Comparison of ENCODE assay signal across 17 cellular contexts in the genomic region with DNA sequence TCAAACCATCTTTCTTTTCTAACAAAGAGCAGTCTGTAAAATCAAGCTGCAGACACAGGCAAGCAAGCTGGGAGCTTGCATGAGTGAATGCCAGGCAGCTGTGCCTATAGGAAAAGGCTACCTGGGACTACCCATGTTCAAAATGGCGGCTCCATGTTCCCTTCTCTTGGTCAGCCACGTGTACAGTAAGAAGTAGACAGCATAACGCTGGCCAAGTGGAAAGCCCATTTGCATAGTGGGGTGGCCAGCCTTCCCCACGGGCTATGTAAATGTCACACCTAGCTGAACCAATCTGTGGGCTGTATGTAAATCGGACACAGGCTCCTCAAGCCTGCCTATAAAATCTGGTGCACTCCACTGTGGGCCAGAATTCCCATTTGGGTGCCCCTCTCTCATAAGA.
DNase-seq lines count a peak whose midpoint lies in the region.
"Had no signal": no experiment of that assay in that cellular context is flagged by ENCODE, and none has a peak within 500 bp of the region (broad histone marks: within the 10 kb centered on the region; RNA-seq: fewer than 3 reads in every experiment).

No MANE protein-coding gene starts in this region.

- no peak overlapping the region for H3K4me3 Mint-ChIP-seq in activated CD4-positive, alpha-beta memory T cell treated with anti-CD3 and anti-CD28 coated beads for 36 hours
- H3K4me3 Mint-ChIP-seq: CD4-positive, CD25-positive, alpha-beta regulatory T cell; memory B cell; naive B cell; T-helper 1 cell treated with Interleukin-12 subunit alpha and Interleukin-12 subunit beta and Interleukin-4 antibody, amounts not matched to agents 30 μg/mL and 1 μg/mL, for 36 hours had no signal

- no peaks in the 10 kb centered on the region for H3K9me3 Mint-ChIP-seq in activated CD4-positive, alpha-beta memory T cell treated with anti-CD3 and anti-CD28 coated beads for 36 hours
- H3K9me3 Mint-ChIP-seq: memory B cell; T-helper 1 cell treated with Interleukin-12 subunit alpha and Interleukin-12 subunit beta and Interleukin-4 antibody, amounts not matched to agents 30 μg/mL and 1 μg/mL, for 36 hours had no signal

- H3K27ac Mint-ChIP-seq in activated CD4-positive, alpha-beta memory T cell treated with anti-CD3 and anti-CD28 coated beads for 36 hours = no peak overlapping the region
- H3K27ac Mint-ChIP-seq: CD4-positive, CD25-positive, alpha-beta regulatory T cell; memory B cell; naive B cell; T-helper 1 cell treated with Interleukin-12 subunit alpha and Interleukin-12 subunit beta and Interleukin-4 antibody, amounts not matched to agents 30 μg/mL and 1 μg/mL, for 36 hours had no signal

- in situ Hi-C loops in SK-MEL-5 (cut with HindIII; ENCODE audit: low pct_unique_long_range_greater_than_20kb, low sequenced_read_pairs) = no loop called here

- POLR2A ChIA-PET in activated CD4-positive, alpha-beta memory T cell treated with anti-CD3 and anti-CD28 coated beads for 36 hours (lab: Charles Lee) = no interaction called here

- H3K27me3 Mint-ChIP-seq in activated CD4-positive, alpha-beta memory T cell treated with anti-CD3 and anti-CD28 coated beads for 36 hours = no peaks in the 10 kb centered on the region
- H3K27me3 Mint-ChIP-seq: CD4-positive, CD25-positive, alpha-beta regulatory T cell; memory B cell; naive B cell had no signal

- intact Hi-C loops in activated CD4-positive, alpha-beta memory T cell treated with anti-CD3 and anti-CD28 coated beads for 36 hours (cut with micrococcal nuclease) = no loop called here

- H3K36me3 Mint-ChIP-seq in activated CD4-positive, alpha-beta memory T cell treated with anti-CD3 and anti-CD28 coated beads for 36 hours = no peaks in the 10 kb centered on the region
- H3K36me3 Mint-ChIP-seq: CD4-positive, CD25-positive, alpha-beta regulatory T cell; memory B cell; naive B cell had no signal

- CTCF ChIA-PET in activated CD4-positive, alpha-beta memory T cell treated with anti-CD3 and anti-CD28 coated beads for 36 hours (lab: Charles Lee) = no interaction called here

- no peaks in the 10 kb centered on the region for H3K4me1 Mint-ChIP-seq in activated CD4-positive, alpha-beta memory T cell treated with anti-CD3 and anti-CD28 coated beads for 36 hours (ENCODE audit: low read depth)
- H3K4me1 Mint-ChIP-seq: CD4-positive, CD25-positive, alpha-beta regulatory T cell; memory B cell; naive B cell had no signal

- DNase-seq in NCI-H82 (lab: John Stamatoyannopoulos, UW) (peak; percentile 55), NCI-H82 treated with DMSO at 0.1 percent for 48 hours (lab: John Stamatoyannopoulos, UW; ENCODE audit: unreplicated experiment) (no peak), NCI-H146 (lab: John Stamatoyannopoulos, UW) (peak; percentile 84), SK-MEL-5 (ENCODE audit: low read depth, low spot score) (peak; percentile 24), NCI-H69 (lab: John Stamatoyannopoulos, UW) (no peak), OCI-M2 (lab: John Stamatoyannopoulos, UW; ENCODE audit: unreplicated experiment) (no peak)
- DNase-seq in activated CD4-positive, alpha-beta memory T cell treated with anti-CD3 and anti-CD28 coated beads for 36 hours = no peak
- DNase-seq in NK-92 treated with Interleukin-12 subunit alpha and Interleukin-12 subunit beta, amount 100 ng/mL, for 24 hours (lab: John Stamatoyannopoulos, UW) = no peak
- DNase-seq: activated gamma-delta T cell treated with Interleukin-2 at 50 U/mL for 16 hours; adrenal gland; CD4-positive, CD25-positive, alpha-beta regulatory T cell; naive B cell; NCI-H1694; right cardiac atrium; SHP77 treated with DMSO at 0.1 percent for 48 hours had no signal

Comparison
In these comparisons a context has a peak if more than half of its experiments do, and no peak if none do; other contexts are left out.
1. DNase-seq: peak in NCI-H82 (single experiment), NCI-H146 (single experiment) and SK-MEL-5 (single experiment); none in NCI-H82 treated with DMSO at 0.1 percent for 48 hours (single experiment), NCI-H69 (single experiment), OCI-M2 (single experiment), activated CD4-positive, alpha-beta memory T cell treated with anti-CD3 and anti-CD28 coated beads for 36 hours (single experiment) and NK-92 treated with Interleukin-12 subunit alpha and Interleukin-12 subunit beta, amount 100 ng/mL, for 24 hours (single experiment).